In the genomic region with DNA sequence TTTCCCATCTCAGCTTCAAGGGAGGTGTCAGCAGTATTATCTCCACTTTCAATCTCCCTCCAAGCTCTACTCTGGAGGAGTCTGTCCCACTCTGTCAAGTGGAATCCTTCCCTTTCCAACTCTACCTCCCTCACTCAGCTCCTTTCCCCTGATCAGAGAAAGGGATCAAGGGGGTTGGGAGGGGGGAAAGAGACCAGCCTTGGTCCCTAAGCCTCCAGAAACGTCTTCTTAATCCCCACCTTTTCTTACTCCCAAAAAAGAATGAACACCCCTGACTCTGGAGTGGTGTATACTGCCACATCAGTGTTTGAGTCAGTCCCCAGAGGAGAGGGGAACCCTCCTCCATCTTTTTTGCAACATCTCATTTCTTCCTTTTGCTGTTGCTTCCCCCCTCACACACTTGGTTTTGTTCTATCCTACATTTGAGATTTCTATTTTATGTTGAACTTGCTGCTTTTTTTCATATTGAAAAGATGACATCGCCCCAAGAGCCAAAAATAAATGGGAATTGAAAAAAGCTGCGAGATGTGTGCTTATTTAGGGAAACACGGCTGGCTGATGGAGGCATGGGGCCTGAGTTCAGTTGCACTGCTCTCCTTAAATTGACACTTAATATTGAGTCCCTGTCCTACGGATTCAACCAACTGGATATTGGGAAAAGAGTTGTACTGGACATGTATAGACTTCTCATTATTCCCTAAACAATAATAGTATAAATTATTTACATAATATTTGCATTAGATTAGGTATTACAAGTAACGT, we compare ENCODE assay signal across 1 cellular context.
TF ChIP-seq lines count a peak whose summit lies in the region.

No MANE protein-coding gene starts in this region.

TF ChIP-seq in HEK293, 187 proteins besides CTCF, POLR2A, EP300 and RAD21 (continued from another document and continues in another):
- TF ChIP-seq ZSCAN18 (tag by site-specific recombination; IDR thresholded peaks at IDR 0.05) (no peak), ZNF555 (tag by site-specific recombination; conservative IDR thresholded peaks at IDR 0.05) (no peak), ZNF366 (tag by site-specific recombination; conservative IDR thresholded peaks at IDR 0.05) (peak; percentile 62), ZFHX2 (tag by site-specific recombination; conservative IDR thresholded peaks at IDR 0.05) (no peak), KLF16 (tag by site-specific recombination; IDR thresholded peaks at IDR 0.05) (no peak), ZBTB17 (tag by site-specific recombination; IDR thresholded peaks at IDR 0.05) (no peak), SP2 (tag by site-specific recombination; IDR thresholded peaks at IDR 0.05) (no peak), ZNF184 (tag by site-specific recombination; IDR thresholded peaks at IDR 0.05) (peak; percentile 52; the same call in 1 of the 2 replicates), HIC1 (tag by site-specific recombination; IDR thresholded peaks at IDR 0.05) (no peak), ZNF362 (tag by site-specific recombination; IDR thresholded peaks at IDR 0.05) (peak; percentile 78; the same call in 1 of the 2 replicates), ZNF48 (tag by site-specific recombination; IDR thresholded peaks at IDR 0.05) (no peak), ZNF169 (tag by site-specific recombination; IDR thresholded peaks at IDR 0.05) (no peak), ZNF112 (tag by site-specific recombination; IDR thresholded peaks at IDR 0.05) (no peak), ZNF19 (tag by site-specific recombination; IDR thresholded peaks at IDR 0.05; ENCODE audit: low read depth) (no peak), ZNF138 (tag by site-specific recombination; IDR thresholded peaks at IDR 0.05; ENCODE audit: borderline replicate concordance) (no peak), ZNF654 (tag by site-specific recombination; IDR thresholded peaks at IDR 0.05; ENCODE audit: low read depth) (no peak), ZNF292 (tag by site-specific recombination; IDR thresholded peaks at IDR 0.05; ENCODE audit: borderline replicate concordance, low read depth) (no peak), ZNF2 (tag by site-specific recombination; IDR thresholded peaks at IDR 0.05) (no peak), ZSCAN4 (tag by site-specific recombination; IDR thresholded peaks at IDR 0.05) (0 out of 2 replicates have a peak, but pooled peaks have one; percentile 5), ZSCAN30 (tag by site-specific recombination; IDR thresholded peaks at IDR 0.05) (peak; percentile 46; the same call in 1 of the 2 replicates), PRDM2 (tag by site-specific recombination; IDR thresholded peaks at IDR 0.05; ENCODE audit: borderline replicate concordance) (no peak), ZBTB48 (tag by site-specific recombination; IDR thresholded peaks at IDR 0.05) (peak; percentile 82), KLF17 (tag by site-specific recombination; IDR thresholded peaks at IDR 0.05) (no peak), KLF1 (tag by site-specific recombination; IDR thresholded peaks at IDR 0.05) (no peak), ZNF624 (tag by site-specific recombination; IDR thresholded peaks at IDR 0.05) (no peak), ZNF121 (tag by site-specific recombination; IDR thresholded peaks at IDR 0.05) (no peak), EGR2 (tag by site-specific recombination; IDR thresholded peaks at IDR 0.05; ENCODE audit: low read depth) (no peak), WT1 (tag by site-specific recombination; IDR thresholded peaks at IDR 0.05) (0 out of 2 replicates have a peak, but pooled peaks have one; percentile 31), ZNF10 (tag by site-specific recombination; IDR thresholded peaks at IDR 0.05) (no peak; the same call in 1 of the 2 replicates), GLIS1 (tag by site-specific recombination; IDR thresholded peaks at IDR 0.05) (0 out of 2 replicates have a peak, but pooled peaks have one; percentile 20), ZNF394 (tag by site-specific recombination; IDR thresholded peaks at IDR 0.05; ENCODE audit: borderline replicate concordance) (no peak), PRDM1 (tag by site-specific recombination; IDR thresholded peaks at IDR 0.05) (peak; percentile 93), ZNF211 (tag by site-specific recombination; IDR thresholded peaks at IDR 0.05; ENCODE audit: low read depth) (no peak), ZNF350 (tag by site-specific recombination; IDR thresholded peaks at IDR 0.05) (no peak), ZNF777 (tag by site-specific recombination; IDR thresholded peaks at IDR 0.05; ENCODE audit: borderline replicate concordance) (no peak), KLF7 (tag by site-specific recombination; IDR thresholded peaks at IDR 0.05; ENCODE audit: borderline replicate concordance) (no peak), ZNF544 (tag by site-specific recombination; IDR thresholded peaks at IDR 0.05) (no peak), GLIS2 (tag by site-specific recombination; IDR thresholded peaks at IDR 0.05) (no peak), ZNF449 (tag by site-specific recombination; IDR thresholded peaks at IDR 0.05) (peak; percentile 35; the same call in 1 of the 2 replicates), GLI4 (tag by site-specific recombination; IDR thresholded peaks at IDR 0.05) (no peak), MEIS1 (CRISPR knock-in tag; IDR thresholded peaks at IDR 0.05; ENCODE audit: borderline replicate concordance) (no peak), ZNF549 (tag by site-specific recombination; IDR thresholded peaks at IDR 0.05) (no peak)
- TF ChIP-seq, protein P1, sequence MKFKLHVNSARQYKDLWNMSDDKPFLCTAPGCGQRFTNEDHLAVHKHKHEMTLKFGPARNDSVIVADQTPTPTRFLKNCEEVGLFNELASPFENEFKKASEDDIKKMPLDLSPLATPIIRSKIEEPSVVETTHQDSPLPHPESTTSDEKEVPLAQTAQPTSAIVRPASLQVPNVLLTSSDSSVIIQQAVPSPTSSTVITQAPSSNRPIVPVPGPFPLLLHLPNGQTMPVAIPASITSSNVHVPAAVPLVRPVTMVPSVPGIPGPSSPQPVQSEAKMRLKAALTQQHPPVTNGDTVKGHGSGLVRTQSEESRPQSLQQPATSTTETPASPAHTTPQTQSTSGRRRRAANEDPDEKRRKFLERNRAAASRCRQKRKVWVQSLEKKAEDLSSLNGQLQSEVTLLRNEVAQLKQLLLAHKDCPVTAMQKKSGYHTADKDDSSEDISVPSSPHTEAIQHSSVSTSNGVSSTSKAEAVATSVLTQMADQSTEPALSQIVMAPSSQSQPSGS (tag by site-specific recombination; IDR thresholded peaks at IDR 0.05; ENCODE audit: low read depth) = no peak
- TF ChIP-seq, protein P2, sequence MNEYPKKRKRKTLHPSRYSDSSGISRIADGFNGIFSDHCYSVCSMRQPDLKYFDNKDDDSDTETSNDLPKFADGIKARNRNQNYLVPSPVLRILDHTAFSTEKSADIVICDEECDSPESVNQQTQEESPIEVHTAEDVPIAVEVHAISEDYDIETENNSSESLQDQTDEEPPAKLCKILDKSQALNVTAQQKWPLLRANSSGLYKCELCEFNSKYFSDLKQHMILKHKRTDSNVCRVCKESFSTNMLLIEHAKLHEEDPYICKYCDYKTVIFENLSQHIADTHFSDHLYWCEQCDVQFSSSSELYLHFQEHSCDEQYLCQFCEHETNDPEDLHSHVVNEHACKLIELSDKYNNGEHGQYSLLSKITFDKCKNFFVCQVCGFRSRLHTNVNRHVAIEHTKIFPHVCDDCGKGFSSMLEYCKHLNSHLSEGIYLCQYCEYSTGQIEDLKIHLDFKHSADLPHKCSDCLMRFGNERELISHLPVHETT (tag by site-specific recombination; IDR thresholded peaks at IDR 0.05) = no peak
